Comparison of ENCODE assay signal across 1 cellular context in genomic region chr1:155193275-155193990, GRCh38.
TF ChIP-seq lines count a peak whose summit lies in the region.

No MANE protein-coding gene starts in this region.

TF ChIP-seq in HEK293, 187 proteins besides CTCF, POLR2A, EP300 and RAD21 (continued from another document):
- TF ChIP-seq PBX3 (CRISPR knock-in tag; IDR thresholded peaks at IDR 0.05) (no peak), ZNF426 (tag by site-specific recombination; IDR thresholded peaks at IDR 0.05) (no peak), ZNF626 (tag by site-specific recombination; IDR thresholded peaks at IDR 0.05) (no peak), ZNF544 (tag by site-specific recombination; IDR thresholded peaks at IDR 0.05) (no peak), ZNF514 (tag by site-specific recombination; IDR thresholded peaks at IDR 0.05) (no peak), ZNF548 (tag by site-specific recombination; IDR thresholded peaks at IDR 0.05) (no peak), OVOL3 (tag by site-specific recombination; IDR thresholded peaks at IDR 0.05) (no peak), ZNF645 (tag by site-specific recombination; IDR thresholded peaks at IDR 0.05) (no peak), ZSCAN30 (tag by site-specific recombination; IDR thresholded peaks at IDR 0.05) (peak; percentile 8; the same call in 1 of the 2 replicates), ZNF423 (tag by site-specific recombination; IDR thresholded peaks at IDR 0.05) (no peak; the same call in 1 of the 2 replicates), ZXDB (tag by site-specific recombination; IDR thresholded peaks at IDR 0.05) (peak; percentile 73; the same call in 1 of the 2 replicates)
